Comparison of ENCODE assay signal across 23 cellular contexts in genomic region chr4:106305435-106306055, GRCh38.
"Had no signal": no experiment of that assay in that cellular context is flagged by ENCODE, and none has a peak within 500 bp of the region (broad histone marks: within the 10 kb centered on the region; RNA-seq: fewer than 3 reads in every experiment).

No MANE protein-coding gene starts in this region.

- H3K9me3 Mint-ChIP-seq: immature natural killer cell; memory B cell; natural killer cell treated with Interleukin-12 subunit alpha and Interleukin-12 subunit beta and Interleukin-15 and Interleukin-18, amount 100 ng/mL, for 72 hours; neural progenitor cell had no signal

- H3K9me3 ChIP-seq: gastroesophageal sphincter, left ventricle myocardium inferior, lower lobe of right lung, pancreas, stomach, thoracic aorta, transverse colon had no signal

- H3K36me3 Mint-ChIP-seq: natural killer cell treated with Interleukin-12 subunit alpha and Interleukin-12 subunit beta and Interleukin-15 and Interleukin-18, amount 100 ng/mL, for 72 hours had no signal

- DNase-seq: effector CD4-positive, alpha-beta T cell; glutamatergic neuron; immature natural killer cell; left cardiac atrium; left ventricle myocardium inferior; lower lobe of right lung; midbrain; nucleus accumbens; pancreas; right cardiac atrium; small intestine; stimulated activated CD4-positive, alpha-beta T cell treated with anti-CD3 and anti-CD28 coated beads, Interleukin-12 subunit alpha, Interleukin-12 subunit beta, amount 100 ng/mL, for 4 hours; stimulated activated naive CD4-positive, alpha-beta T cell; stomach; substantia nigra; transverse colon had no signal

- ATAC-seq: gastroesophageal sphincter; left cardiac atrium; lower lobe of right lung; natural killer cell treated with Interleukin-12 subunit alpha and Interleukin-12 subunit beta and Interleukin-15 and Interleukin-18, amount 100 ng/mL, for 72 hours; pancreas; right cardiac atrium had no signal

- H3K9ac ChIP-seq: neural progenitor cell had no signal

- H3K4me1 ChIP-seq: gastroesophageal sphincter, left ventricle myocardium inferior, lower lobe of right lung, neural progenitor cell, pancreas, stomach, transverse colon had no signal

- H3K4me3 ChIP-seq: coronary artery, gastroesophageal sphincter, left ventricle myocardium inferior, lower lobe of right lung, neural progenitor cell, pancreas, stomach, thoracic aorta, transverse colon had no signal

- H3K27me3 Mint-ChIP-seq: memory B cell; natural killer cell treated with Interleukin-12 subunit alpha and Interleukin-12 subunit beta and Interleukin-15 and Interleukin-18, amount 100 ng/mL, for 72 hours; progenitor cell of endocrine pancreas had no signal

- H3K27me3 ChIP-seq: gastroesophageal sphincter, neural progenitor cell, pancreas, stomach, transverse colon had no signal

- H3K4me2 ChIP-seq: neural progenitor cell had no signal

- H3K27ac ChIP-seq: coronary artery, gastroesophageal sphincter, left ventricle myocardium inferior, lower lobe of right lung, neural progenitor cell, pancreas, stomach, thoracic aorta, transverse colon had no signal

- H3K4me1 Mint-ChIP-seq: neural progenitor cell had no signal

- H3K4me3 Mint-ChIP-seq: immature natural killer cell; memory B cell; natural killer cell treated with Interleukin-12 subunit alpha and Interleukin-12 subunit beta and Interleukin-15 and Interleukin-18, amount 100 ng/mL, for 72 hours; neural progenitor cell had no signal

- H2AFZ ChIP-seq: neural progenitor cell had no signal

- H3K27ac Mint-ChIP-seq: immature natural killer cell; memory B cell; natural killer cell treated with Interleukin-12 subunit alpha and Interleukin-12 subunit beta and Interleukin-15 and Interleukin-18, amount 100 ng/mL, for 72 hours; neural progenitor cell; progenitor cell of endocrine pancreas had no signal

- H3K36me3 ChIP-seq: neural progenitor cell, pancreas, thoracic aorta had no signal
